In genomic region chr1:209622841-209623829, GRCh38 we compare ENCODE assay signal across 16 cellular contexts. TPM values are rescaled to one million over a fixed set of nuclear protein-coding genes. Genes with fewer than 3 reads are reported as not detected.
"Had no signal": no experiment of that assay in that cellular context is flagged by ENCODE, and none has a peak within 500 bp of the region (broad histone marks: within the 10 kb centered on the region; RNA-seq: fewer than 3 reads in every experiment).

No MANE protein-coding gene starts in this region.

- H3K27ac ChIP-seq: brain microvascular endothelial cell, foreskin keratinocyte, left lung, sigmoid colon, testis, VCaP had no signal

- H3K4me1 ChIP-seq: foreskin keratinocyte had no signal

- H3K9me3 ChIP-seq: heart right ventricle, left lung, sigmoid colon, testis had no signal

- H3K36me3 ChIP-seq: brain microvascular endothelial cell, heart right ventricle, sigmoid colon had no signal

- DNase-seq: activated CD4-positive, alpha-beta memory T cell treated with anti-CD3 and anti-CD28 coated beads for 36 hours; activated gamma-delta T cell; activated T-cell treated with anti-CD3 and anti-CD28 coated beads, Interleukin-2, amount 50 U/mL, for 4 hours; brain microvascular endothelial cell; heart right ventricle; left lung; mesenchymal stem cell; sigmoid colon; stimulated activated CD4-positive, alpha-beta T cell treated with anti-CD3 and anti-CD28 coated beads, Interleukin-12 subunit alpha, Interleukin-12 subunit beta, amount 100 ng/mL, for 4 hours; stimulated activated CD4-positive, alpha-beta T cell treated with anti-CD3 and anti-CD28 coated beads, Interleukin-2, amount 100 ng/mL, for 48 hours; stimulated activated CD8-positive, alpha-beta memory T cell treated with anti-CD3 and anti-CD28 coated beads, Interleukin-4, amount 100 ng/mL, for 48 hours; testis had no signal

- ATAC-seq: activated T-cell treated with anti-CD3 and anti-CD28 coated beads, Interleukin-2, amount 50 U/mL, for 4 hours; foreskin keratinocyte; heart right ventricle; left lung; natural killer cell treated with Interleukin-12 subunit alpha and Interleukin-12 subunit beta and Interleukin-15 and Interleukin-18, amount 100 ng/mL, for 72 hours had no signal

- H3K27me3 ChIP-seq: brain microvascular endothelial cell, foreskin keratinocyte, heart right ventricle, left lung, sigmoid colon, testis had no signal

- H3K4me3 ChIP-seq: heart right ventricle, left lung, sigmoid colon, testis had no signal

RNA-seq across cellular contexts. Expression of gene CAMK1G, which starts 39.6 kb away (rescaled TPM):
- total RNA-seq: foreskin keratinocyte; natural killer cell treated with Interleukin-12 subunit alpha and Interleukin-12 subunit beta and Interleukin-15 and Interleukin-18, amount 100 ng/mL, for 72 hours; pulmonary artery endothelial cell had no signal
- polyA plus RNA-seq: foreskin keratinocyte, heart right ventricle had no signal
